Comparison of ENCODE assay signal across 1 cellular context in the genomic region with DNA sequence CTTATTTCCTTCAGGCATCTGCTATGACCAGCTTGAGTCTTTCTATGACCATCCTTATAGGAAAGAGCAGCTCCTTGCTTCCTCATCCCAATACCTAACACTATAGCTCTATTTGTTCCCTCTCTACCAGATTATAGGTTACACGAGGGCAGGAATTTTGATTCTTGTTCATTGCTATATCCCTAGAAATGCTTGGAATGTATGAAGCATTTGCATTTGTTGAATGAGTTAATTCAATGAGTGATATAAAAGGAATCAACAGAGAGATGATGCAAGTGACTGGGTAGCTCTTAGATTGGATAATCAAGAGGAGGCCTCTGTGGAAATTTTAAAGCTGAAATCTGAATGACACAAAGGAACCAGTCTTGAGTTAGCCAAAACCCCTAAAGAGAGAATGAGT.
TF ChIP-seq lines count a peak whose summit lies in the region.

No MANE protein-coding gene starts in this region.

TF ChIP-seq in WTC11, 78 proteins besides CTCF, POLR2A, EP300 and RAD21 (continued from another document):
- TF ChIP-seq, protein P1, sequence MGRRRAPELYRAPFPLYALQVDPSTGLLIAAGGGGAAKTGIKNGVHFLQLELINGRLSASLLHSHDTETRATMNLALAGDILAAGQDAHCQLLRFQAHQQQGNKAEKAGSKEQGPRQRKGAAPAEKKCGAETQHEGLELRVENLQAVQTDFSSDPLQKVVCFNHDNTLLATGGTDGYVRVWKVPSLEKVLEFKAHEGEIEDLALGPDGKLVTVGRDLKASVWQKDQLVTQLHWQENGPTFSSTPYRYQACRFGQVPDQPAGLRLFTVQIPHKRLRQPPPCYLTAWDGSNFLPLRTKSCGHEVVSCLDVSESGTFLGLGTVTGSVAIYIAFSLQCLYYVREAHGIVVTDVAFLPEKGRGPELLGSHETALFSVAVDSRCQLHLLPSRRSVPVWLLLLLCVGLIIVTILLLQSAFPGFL (CRISPR knock-in tag; IDR thresholded peaks at IDR 0.05; ENCODE audit: borderline replicate concordance): no peak
- TF ChIP-seq, protein P2, sequence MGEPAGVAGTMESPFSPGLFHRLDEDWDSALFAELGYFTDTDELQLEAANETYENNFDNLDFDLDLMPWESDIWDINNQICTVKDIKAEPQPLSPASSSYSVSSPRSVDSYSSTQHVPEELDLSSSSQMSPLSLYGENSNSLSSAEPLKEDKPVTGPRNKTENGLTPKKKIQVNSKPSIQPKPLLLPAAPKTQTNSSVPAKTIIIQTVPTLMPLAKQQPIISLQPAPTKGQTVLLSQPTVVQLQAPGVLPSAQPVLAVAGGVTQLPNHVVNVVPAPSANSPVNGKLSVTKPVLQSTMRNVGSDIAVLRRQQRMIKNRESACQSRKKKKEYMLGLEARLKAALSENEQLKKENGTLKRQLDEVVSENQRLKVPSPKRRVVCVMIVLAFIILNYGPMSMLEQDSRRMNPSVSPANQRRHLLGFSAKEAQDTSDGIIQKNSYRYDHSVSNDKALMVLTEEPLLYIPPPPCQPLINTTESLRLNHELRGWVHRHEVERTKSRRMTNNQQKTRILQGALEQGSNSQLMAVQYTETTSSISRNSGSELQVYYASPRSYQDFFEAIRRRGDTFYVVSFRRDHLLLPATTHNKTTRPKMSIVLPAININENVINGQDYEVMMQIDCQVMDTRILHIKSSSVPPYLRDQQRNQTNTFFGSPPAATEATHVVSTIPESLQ (CRISPR knock-in tag; IDR thresholded peaks at IDR 0.05): no peak
- TF ChIP-seq, protein P3, sequence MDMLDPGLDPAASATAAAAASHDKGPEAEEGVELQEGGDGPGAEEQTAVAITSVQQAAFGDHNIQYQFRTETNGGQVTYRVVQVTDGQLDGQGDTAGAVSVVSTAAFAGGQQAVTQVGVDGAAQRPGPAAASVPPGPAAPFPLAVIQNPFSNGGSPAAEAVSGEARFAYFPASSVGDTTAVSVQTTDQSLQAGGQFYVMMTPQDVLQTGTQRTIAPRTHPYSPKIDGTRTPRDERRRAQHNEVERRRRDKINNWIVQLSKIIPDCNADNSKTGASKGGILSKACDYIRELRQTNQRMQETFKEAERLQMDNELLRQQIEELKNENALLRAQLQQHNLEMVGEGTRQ (CRISPR knock-in tag; IDR thresholded peaks at IDR 0.05): no peak
- no peak for TF ChIP-seq JAZF1 (CRISPR knock-in tag; IDR thresholded peaks at IDR 0.05)
- no peak for TF ChIP-seq ZNF263 (CRISPR knock-in tag; IDR thresholded peaks at IDR 0.05; ENCODE audit: low read depth)
- TF ChIP-seq, protein P4, sequence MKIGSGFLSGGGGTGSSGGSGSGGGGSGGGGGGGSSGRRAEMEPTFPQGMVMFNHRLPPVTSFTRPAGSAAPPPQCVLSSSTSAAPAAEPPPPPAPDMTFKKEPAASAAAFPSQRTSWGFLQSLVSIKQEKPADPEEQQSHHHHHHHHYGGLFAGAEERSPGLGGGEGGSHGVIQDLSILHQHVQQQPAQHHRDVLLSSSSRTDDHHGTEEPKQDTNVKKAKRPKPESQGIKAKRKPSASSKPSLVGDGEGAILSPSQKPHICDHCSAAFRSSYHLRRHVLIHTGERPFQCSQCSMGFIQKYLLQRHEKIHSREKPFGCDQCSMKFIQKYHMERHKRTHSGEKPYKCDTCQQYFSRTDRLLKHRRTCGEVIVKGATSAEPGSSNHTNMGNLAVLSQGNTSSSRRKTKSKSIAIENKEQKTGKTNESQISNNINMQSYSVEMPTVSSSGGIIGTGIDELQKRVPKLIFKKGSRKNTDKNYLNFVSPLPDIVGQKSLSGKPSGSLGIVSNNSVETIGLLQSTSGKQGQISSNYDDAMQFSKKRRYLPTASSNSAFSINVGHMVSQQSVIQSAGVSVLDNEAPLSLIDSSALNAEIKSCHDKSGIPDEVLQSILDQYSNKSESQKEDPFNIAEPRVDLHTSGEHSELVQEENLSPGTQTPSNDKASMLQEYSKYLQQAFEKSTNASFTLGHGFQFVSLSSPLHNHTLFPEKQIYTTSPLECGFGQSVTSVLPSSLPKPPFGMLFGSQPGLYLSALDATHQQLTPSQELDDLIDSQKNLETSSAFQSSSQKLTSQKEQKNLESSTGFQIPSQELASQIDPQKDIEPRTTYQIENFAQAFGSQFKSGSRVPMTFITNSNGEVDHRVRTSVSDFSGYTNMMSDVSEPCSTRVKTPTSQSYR (CRISPR knock-in tag; IDR thresholded peaks at IDR 0.05): no peak
- TF ChIP-seq, protein P5, sequence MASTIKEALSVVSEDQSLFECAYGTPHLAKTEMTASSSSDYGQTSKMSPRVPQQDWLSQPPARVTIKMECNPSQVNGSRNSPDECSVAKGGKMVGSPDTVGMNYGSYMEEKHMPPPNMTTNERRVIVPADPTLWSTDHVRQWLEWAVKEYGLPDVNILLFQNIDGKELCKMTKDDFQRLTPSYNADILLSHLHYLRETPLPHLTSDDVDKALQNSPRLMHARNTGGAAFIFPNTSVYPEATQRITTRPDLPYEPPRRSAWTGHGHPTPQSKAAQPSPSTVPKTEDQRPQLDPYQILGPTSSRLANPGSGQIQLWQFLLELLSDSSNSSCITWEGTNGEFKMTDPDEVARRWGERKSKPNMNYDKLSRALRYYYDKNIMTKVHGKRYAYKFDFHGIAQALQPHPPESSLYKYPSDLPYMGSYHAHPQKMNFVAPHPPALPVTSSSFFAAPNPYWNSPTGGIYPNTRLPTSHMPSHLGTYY (CRISPR knock-in tag; IDR thresholded peaks at IDR 0.05): no peak
- no peak for TF ChIP-seq NR1H2 (CRISPR knock-in tag; IDR thresholded peaks at IDR 0.05)
- TF ChIP-seq, protein P6, sequence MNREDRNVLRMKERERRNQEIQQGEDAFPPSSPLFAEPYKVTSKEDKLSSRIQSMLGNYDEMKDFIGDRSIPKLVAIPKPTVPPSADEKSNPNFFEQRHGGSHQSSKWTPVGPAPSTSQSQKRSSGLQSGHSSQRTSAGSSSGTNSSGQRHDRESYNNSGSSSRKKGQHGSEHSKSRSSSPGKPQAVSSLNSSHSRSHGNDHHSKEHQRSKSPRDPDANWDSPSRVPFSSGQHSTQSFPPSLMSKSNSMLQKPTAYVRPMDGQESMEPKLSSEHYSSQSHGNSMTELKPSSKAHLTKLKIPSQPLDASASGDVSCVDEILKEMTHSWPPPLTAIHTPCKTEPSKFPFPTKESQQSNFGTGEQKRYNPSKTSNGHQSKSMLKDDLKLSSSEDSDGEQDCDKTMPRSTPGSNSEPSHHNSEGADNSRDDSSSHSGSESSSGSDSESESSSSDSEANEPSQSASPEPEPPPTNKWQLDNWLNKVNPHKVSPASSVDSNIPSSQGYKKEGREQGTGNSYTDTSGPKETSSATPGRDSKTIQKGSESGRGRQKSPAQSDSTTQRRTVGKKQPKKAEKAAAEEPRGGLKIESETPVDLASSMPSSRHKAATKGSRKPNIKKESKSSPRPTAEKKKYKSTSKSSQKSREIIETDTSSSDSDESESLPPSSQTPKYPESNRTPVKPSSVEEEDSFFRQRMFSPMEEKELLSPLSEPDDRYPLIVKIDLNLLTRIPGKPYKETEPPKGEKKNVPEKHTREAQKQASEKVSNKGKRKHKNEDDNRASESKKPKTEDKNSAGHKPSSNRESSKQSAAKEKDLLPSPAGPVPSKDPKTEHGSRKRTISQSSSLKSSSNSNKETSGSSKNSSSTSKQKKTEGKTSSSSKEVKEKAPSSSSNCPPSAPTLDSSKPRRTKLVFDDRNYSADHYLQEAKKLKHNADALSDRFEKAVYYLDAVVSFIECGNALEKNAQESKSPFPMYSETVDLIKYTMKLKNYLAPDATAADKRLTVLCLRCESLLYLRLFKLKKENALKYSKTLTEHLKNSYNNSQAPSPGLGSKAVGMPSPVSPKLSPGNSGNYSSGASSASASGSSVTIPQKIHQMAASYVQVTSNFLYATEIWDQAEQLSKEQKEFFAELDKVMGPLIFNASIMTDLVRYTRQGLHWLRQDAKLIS (CRISPR knock-in tag; IDR thresholded peaks at IDR 0.05; ENCODE audit: borderline replicate concordance): no peak
- TF ChIP-seq SOX15 (CRISPR knock-in tag; IDR thresholded peaks at IDR 0.05): no peak
